Comparison of ENCODE assay signal across 23 cellular contexts in the genomic region with DNA sequence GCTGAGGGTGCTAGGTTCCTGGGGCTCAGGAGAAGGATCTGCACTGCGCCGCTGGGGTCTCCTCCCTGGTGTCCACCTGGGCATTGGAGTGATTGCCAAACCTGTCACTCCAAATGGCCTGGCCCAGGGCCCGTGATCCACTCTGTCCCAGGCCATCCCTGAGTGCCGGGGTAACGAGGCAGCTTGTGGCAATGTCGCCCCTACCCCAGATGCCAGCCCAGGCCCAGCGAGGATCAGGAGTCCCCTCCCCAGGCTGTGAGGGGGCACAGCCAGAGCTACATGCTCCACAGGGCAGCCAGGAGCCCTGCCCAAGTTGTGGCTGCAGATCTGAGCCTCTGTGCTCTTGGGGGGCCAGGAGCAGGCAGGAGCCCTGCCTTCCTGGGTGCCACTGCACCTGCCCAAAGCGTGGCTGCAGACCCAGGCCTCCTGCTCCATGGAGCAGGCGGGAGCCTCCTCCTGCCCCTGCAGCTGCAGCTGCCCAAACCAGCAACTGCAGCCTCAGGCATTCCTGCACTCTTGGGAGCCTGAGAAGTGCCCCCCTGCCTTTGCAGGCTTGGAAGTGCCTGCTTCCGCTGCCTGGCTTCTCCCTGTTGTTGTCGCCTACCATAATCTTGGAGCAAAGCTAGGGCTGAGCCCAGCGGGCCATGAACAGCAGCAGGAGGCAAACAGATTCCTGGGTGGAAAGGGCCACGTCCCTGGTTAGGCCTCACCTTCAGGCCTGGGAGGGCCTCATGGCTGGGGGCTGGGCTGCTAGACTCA. TPM values are rescaled to one million over a fixed set of nuclear protein-coding genes. Genes with fewer than 3 reads are reported as not detected.
"Had no signal": no experiment of that assay in that cellular context is flagged by ENCODE, and none has a peak within 500 bp of the region (broad histone marks: within the 10 kb centered on the region; RNA-seq: fewer than 3 reads in every experiment).

No MANE protein-coding gene starts in this region.

- H3K9me3 ChIP-seq: lower lobe of right lung, right lobe of liver, testis had no signal

- H3K4me1 ChIP-seq: lower lobe of right lung, right lobe of liver, testis had no signal

- ATAC-seq: activated CD8-positive, alpha-beta memory T cell treated with anti-CD3 and anti-CD28 coated beads, Interleukin-2, amount 10 ng/mL, durations not matched to agents 7 days and 5 days; activated CD8-positive, alpha-beta T cell treated with anti-CD3 and anti-CD28 coated beads for 36 hours; activated naive CD4-positive, alpha-beta T cell treated with anti-CD3 and anti-CD28 coated beads, Interleukin-2, amount 50 U/mL, for 72 hours; foreskin keratinocyte; left lobe of liver; lower lobe of right lung had no signal

- H3K27ac ChIP-seq: foreskin keratinocyte, lower lobe of right lung, right lobe of liver, testis had no signal

- H3K36me3 ChIP-seq: lower lobe of right lung, right lobe of liver had no signal

- H3K27me3 ChIP-seq: right lobe of liver, testis had no signal

- FAIRE-seq: kidney had no signal

- DNase-seq: activated CD4-positive, alpha-beta T cell treated with anti-CD3 and anti-CD28 coated beads, Interleukin-2, amount 10 ng/mL, durations not matched to agents 7 days and 5 days; activated CD4-positive, CD25-positive, alpha-beta regulatory T cell treated with anti-CD3 and anti-CD28 coated beads, Interleukin-2, amount 50 U/mL, for 72 hours; activated CD8-positive, alpha-beta memory T cell treated with anti-CD3 and anti-CD28 coated beads, Interleukin-2, amount 10 ng/mL, durations not matched to agents 7 days and 5 days; activated CD8-positive, alpha-beta T cell treated with anti-CD3 and anti-CD28 coated beads for 36 hours; activated T-cell treated with anti-CD3 and anti-CD28 coated beads for 4 hours; aorta; caudate nucleus; effector CD4-positive, alpha-beta T cell; erythroblast; foreskin keratinocyte; kidney; lower lobe of right lung; occipital lobe; right lobe of liver; stimulated activated CD4-positive, alpha-beta T cell treated with anti-CD3 and anti-CD28 coated beads, Interleukin-2, amount 100 ng/mL, for 48 hours; stimulated activated CD8-positive, alpha-beta memory T cell treated with anti-CD3 and anti-CD28 coated beads, Interleukin-4, amount 100 ng/mL, for 48 hours; stimulated activated naive CD4-positive, alpha-beta T cell; testis; trophoblast cell had no signal

- H3K4me3 ChIP-seq: lower lobe of right lung, right lobe of liver, testis had no signal

RNA-seq across cellular contexts. Expression of gene IGFL4, which starts 4.6 kb away (rescaled TPM):
- total RNA-seq: activated CD4-positive, alpha-beta T cell treated with anti-CD3 and anti-CD28 coated beads, Interleukin-2, amount 10 ng/mL, durations not matched to agents 7 days and 5 days; activated CD8-positive, alpha-beta memory T cell treated with anti-CD3 and anti-CD28 coated beads, Interleukin-2, amount 10 ng/mL, durations not matched to agents 7 days and 5 days; activated CD8-positive, alpha-beta T cell treated with anti-CD3 and anti-CD28 coated beads for 36 hours; activated naive CD4-positive, alpha-beta T cell treated with anti-CD3 and anti-CD28 coated beads, Interleukin-2, amount 50 U/mL, for 72 hours; aorta; foreskin keratinocyte; kidney; left lobe of liver; lower lobe of right lung; right lobe of liver; T-helper 2 cell treated with Interferon-gamma antibody and Interleukin-4, amounts not matched to agents 100 ng/mL and 5 ng/mL, for 36 hours had no signal
- polyA plus RNA-seq: aorta, foreskin keratinocyte had no signal

RNA-seq across cellular contexts. Expression of gene PGLYRP1, which starts 13.3 kb away (rescaled TPM):
- total RNA-seq: activated CD4-positive, alpha-beta T cell treated with anti-CD3 and anti-CD28 coated beads, Interleukin-2, amount 10 ng/mL, durations not matched to agents 7 days and 5 days; activated CD8-positive, alpha-beta memory T cell treated with anti-CD3 and anti-CD28 coated beads, Interleukin-2, amount 10 ng/mL, durations not matched to agents 7 days and 5 days; activated CD8-positive, alpha-beta T cell treated with anti-CD3 and anti-CD28 coated beads for 36 hours; activated naive CD4-positive, alpha-beta T cell treated with anti-CD3 and anti-CD28 coated beads, Interleukin-2, amount 50 U/mL, for 72 hours; foreskin keratinocyte; kidney; occipital lobe; T-helper 2 cell treated with Interferon-gamma antibody and Interleukin-4, amounts not matched to agents 100 ng/mL and 5 ng/mL, for 36 hours; testis had no signal
- polyA plus RNA-seq: foreskin keratinocyte, neural cell had no signal
